Comparison of ENCODE assay signal across 8 cellular contexts in the genomic region with DNA sequence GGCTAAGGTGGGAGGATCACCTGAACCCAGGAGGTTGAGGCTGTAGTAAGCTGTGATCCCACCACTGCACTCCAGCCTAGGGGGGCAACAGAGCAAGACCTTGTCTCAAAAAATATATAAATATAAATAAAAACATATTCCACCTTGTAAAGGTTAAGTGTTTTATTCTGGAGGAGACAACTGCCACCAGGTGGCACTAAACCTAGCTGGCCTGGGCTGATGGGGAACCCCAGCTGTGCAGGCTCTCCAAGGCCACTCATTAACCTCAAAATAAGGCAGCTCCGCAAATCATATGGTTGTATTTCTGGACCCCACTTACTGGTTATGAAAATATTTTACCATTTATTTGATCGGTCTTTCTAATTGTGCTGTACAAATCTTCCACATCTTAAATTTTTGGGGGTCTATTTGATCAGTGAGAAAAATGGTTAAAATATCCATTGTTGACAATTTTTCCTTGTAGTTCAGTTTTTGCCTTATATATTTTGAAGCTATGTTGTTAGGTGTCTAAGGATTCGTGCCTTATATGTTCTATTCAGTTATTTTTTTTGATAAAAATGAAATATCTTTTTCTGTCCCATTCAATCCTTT. TPM values are rescaled to one million over a fixed set of nuclear protein-coding genes. Genes with fewer than 3 reads are reported as not detected.
DNase-seq lines count a peak whose midpoint lies in the region; ATAC-seq and TF ChIP-seq lines count a peak whose summit lies in the region.

No MANE protein-coding gene starts in this region.

- intact Hi-C loops in posterior cingulate gyrus (cut with DNase I): loop anchor here (1.0 to 5.0 kb wide), 3 partner anchors 104 to 253 kb away; partner anchors contain the start of gene GH1

- TF ChIP-seq POLR2A in gastroesophageal sphincter (IDR thresholded peaks at IDR 0.05): no peak

- H3K36me3 ChIP-seq in gastroesophageal sphincter: no peaks in the 10 kb centered on the region

- peaks cover 5% of the 10 kb centered on the region for H3K27me3 ChIP-seq in gastroesophageal sphincter

- peak; percentile 54; the same call in 1 of the 2 replicates for TF ChIP-seq RAD21 in Ishikawa (IDR thresholded peaks at IDR 0.05; ENCODE audit: low read depth)

- peak; percentile 63 to 80 (median 68) for TF ChIP-seq CTCF in gastroesophageal sphincter (IDR thresholded peaks at IDR 0.05)

- no peaks in the 10 kb centered on the region for H3K9me3 ChIP-seq in gastroesophageal sphincter

- no peak for ATAC-seq in gastroesophageal sphincter
- ATAC-seq in GM18517 (IDR thresholded peaks at IDR 0.05; ENCODE audit: unreplicated experiment): no peak
- no peak for ATAC-seq in GM19395 (IDR thresholded peaks at IDR 0.05; ENCODE audit: unreplicated experiment)

- H3K4me3 ChIP-seq in gastroesophageal sphincter: no peak overlapping the region

- H3K4me1 ChIP-seq in gastroesophageal sphincter: peaks cover 0 to 8% (median 0%) of the 10 kb centered on the region in 3 donors

- DNase-seq in DMS53 treated with DMSO at 0.1 percent for 48 hours (lab: John Stamatoyannopoulos, UW; ENCODE audit: unreplicated experiment): peak; percentile 28
- peak; percentile 75 for DNase-seq in RPMI8226
- peak; percentile 45 to 52 for DNase-seq in activated T-helper 1 cell treated with anti-CD3 and anti-CD28 coated beads, Interleukin-2, amount 50 U/mL, for 16 hours (ENCODE audit: low read depth in 1 of 2, low spot score in 1 of 2)
- peak in 9 of 10 donors; percentile 43 to 92 (median 63) for DNase-seq in posterior cingulate gyrus

- TF ChIP-seq EP300 in Ishikawa (IDR thresholded peaks at IDR 0.05; ENCODE audit: borderline replicate concordance) (no peak), gastroesophageal sphincter (IDR thresholded peaks at IDR 0.05) (no peak)

- H3K27ac ChIP-seq in gastroesophageal sphincter: no peak overlapping the region

- 10 to 27% methylated on average over 2 to 3 of the region's 3 CpGs for WGBS in gastroesophageal sphincter (ENCODE audit: low coverage in 1 of 2), 2 donors

TF ChIP-seq in Ishikawa, 13 proteins besides CTCF, POLR2A, EP300 and RAD21:
- TF ChIP-seq NFIC (IDR thresholded peaks at IDR 0.05) (no peak), TAF1 (IDR thresholded peaks at IDR 0.05; ENCODE audit: low read depth) (no peak), EGR1 (IDR thresholded peaks at IDR 0.05) (no peak), ZBTB7A (IDR thresholded peaks at IDR 0.05; ENCODE audit: low read depth) (no peak), YY1 (IDR thresholded peaks at IDR 0.05; ENCODE audit: low read depth) (no peak), TCF12 (IDR thresholded peaks at IDR 0.05; ENCODE audit: low read depth) (no peak), TEAD4 (IDR thresholded peaks at IDR 0.05) (no peak), FOXM1 (IDR thresholded peaks at IDR 0.05; ENCODE audit: borderline replicate concordance, low read depth) (no peak), CEBPB (IDR thresholded peaks at IDR 0.05) (no peak), CREB1 (IDR thresholded peaks at IDR 0.05; ENCODE audit: low read depth) (no peak), MAX (IDR thresholded peaks at IDR 0.05) (no peak)
- TF ChIP-seq, protein P1, sequence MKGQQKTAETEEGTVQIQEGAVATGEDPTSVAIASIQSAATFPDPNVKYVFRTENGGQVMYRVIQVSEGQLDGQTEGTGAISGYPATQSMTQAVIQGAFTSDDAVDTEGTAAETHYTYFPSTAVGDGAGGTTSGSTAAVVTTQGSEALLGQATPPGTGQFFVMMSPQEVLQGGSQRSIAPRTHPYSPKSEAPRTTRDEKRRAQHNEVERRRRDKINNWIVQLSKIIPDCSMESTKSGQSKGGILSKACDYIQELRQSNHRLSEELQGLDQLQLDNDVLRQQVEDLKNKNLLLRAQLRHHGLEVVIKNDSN (IDR thresholded peaks at IDR 0.05): no peak
- TF ChIP-seq, protein P2, sequence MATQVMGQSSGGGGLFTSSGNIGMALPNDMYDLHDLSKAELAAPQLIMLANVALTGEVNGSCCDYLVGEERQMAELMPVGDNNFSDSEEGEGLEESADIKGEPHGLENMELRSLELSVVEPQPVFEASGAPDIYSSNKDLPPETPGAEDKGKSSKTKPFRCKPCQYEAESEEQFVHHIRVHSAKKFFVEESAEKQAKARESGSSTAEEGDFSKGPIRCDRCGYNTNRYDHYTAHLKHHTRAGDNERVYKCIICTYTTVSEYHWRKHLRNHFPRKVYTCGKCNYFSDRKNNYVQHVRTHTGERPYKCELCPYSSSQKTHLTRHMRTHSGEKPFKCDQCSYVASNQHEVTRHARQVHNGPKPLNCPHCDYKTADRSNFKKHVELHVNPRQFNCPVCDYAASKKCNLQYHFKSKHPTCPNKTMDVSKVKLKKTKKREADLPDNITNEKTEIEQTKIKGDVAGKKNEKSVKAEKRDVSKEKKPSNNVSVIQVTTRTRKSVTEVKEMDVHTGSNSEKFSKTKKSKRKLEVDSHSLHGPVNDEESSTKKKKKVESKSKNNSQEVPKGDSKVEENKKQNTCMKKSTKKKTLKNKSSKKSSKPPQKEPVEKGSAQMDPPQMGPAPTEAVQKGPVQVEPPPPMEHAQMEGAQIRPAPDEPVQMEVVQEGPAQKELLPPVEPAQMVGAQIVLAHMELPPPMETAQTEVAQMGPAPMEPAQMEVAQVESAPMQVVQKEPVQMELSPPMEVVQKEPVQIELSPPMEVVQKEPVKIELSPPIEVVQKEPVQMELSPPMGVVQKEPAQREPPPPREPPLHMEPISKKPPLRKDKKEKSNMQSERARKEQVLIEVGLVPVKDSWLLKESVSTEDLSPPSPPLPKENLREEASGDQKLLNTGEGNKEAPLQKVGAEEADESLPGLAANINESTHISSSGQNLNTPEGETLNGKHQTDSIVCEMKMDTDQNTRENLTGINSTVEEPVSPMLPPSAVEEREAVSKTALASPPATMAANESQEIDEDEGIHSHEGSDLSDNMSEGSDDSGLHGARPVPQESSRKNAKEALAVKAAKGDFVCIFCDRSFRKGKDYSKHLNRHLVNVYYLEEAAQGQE (IDR thresholded peaks at IDR 0.05; ENCODE audit: low read depth): no peak

RNA-seq across cellular contexts. Expression of gene ICAM2, which starts 8.5 kb away (rescaled TPM):
- 10 to 100 TPM in 3 of 4 donors, 1 to 10 TPM in 1; 7.2 to 71.1 (median 36.7) TPM for total RNA-seq in gastroesophageal sphincter

RNA-seq across cellular contexts. Expression of gene PRR29, which starts 30.8 kb away (rescaled TPM):
- 1 to 10 TPM in 1 of 4 donors, under 1 TPM in 2, not detected in 1; 0.23 to 1.1 (median 0.57) TPM for total RNA-seq in gastroesophageal sphincter

RNA-seq across cellular contexts. Expression of gene SCN4A, which starts 56.3 kb away (rescaled TPM):
- total RNA-seq in gastroesophageal sphincter: under 1 TPM; 0.15 to 0.47 (median 0.35) TPM
